Comparison of ENCODE assay signal across 7 cellular contexts in the genomic region with DNA sequence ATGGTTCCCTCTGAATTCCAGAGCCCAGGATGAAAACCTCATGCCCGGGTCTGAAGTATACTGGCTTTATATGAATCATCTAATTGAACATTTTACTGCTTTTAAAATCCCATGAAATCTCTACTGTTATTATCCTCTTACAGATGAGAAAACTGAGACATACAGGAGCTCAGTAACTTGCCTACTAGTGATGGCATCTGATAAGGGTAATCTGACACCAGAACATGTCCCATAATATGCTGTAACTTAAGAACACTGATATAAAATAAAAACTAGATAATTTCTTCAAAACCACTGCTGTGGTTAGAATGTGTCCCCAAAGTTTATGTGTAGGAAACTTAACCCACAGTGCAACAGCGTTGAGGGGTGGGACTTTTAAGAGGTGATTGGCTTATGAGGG.
"Had no signal": no experiment of that assay in that cellular context is flagged by ENCODE, and none has a peak within 500 bp of the region (broad histone marks: within the 10 kb centered on the region; RNA-seq: fewer than 3 reads in every experiment).

No MANE protein-coding gene starts in this region.

- ATAC-seq: GM23338, K562 had no signal

- H3K27ac Mint-ChIP-seq: GM23338, H9, HFFc6 had no signal

- H3K4me3 Mint-ChIP-seq: GM23338, H9, HFFc6 had no signal

- DNase-seq: H9, HCEC 1CT, HFFc6, IMR-90, KG1 had no signal

- H3K9me3 Mint-ChIP-seq: GM23338, H9 had no signal

- H3K4me1 Mint-ChIP-seq: GM23338 had no signal

- H3K4me2 ChIP-seq: GM23338 had no signal

- H3K4me3 ChIP-seq: GM23338, K562 had no signal
